Comparison of ENCODE assay signal across 8 cellular contexts in the genomic region with DNA sequence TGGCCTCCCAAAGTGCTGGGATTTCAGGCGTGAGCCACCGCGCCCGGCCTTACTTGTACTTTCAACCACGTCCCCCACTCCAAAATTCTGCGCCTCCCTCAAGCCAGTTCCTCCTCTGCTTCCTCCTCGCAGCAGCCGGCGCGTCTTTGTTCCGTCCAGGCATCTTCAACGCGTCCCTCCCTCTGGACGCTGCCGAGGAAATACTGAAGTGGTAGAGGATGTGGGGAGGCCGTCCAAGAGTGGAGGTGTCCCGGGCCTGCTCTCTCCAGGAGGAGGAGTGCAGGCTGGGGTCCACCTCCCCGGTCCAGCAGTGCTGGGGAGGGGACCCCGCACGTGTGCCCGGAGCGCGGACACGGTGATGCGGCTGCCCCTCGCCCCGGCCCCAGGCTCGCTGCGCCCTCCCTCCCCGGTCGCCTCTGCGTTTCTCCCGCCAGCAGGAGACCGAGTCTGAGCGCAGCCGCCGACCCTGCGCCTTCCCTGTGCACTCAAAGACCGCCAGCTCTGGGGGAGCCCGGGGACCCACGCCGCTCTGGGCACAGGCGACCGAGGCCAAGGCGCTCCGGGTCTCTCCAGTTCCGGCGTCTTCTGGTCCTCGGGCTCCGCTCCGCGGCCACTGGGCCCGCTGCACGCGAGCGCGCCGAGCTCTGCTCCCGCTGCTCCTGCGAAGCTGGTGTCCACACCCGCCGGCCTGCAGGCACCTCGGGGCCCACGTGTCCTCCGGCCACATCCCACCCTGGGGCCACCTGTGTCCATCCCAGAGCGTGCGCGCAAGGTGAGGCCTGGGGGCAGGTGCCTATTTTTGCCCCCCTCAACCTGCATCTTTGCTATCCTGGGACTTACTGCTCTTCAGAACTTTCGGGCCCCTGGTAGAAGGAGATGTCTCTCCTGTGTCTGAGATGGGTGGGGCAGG. TPM values are rescaled to one million over a fixed set of nuclear protein-coding genes. Genes with fewer than 3 reads are reported as not detected.
DNase-seq lines count a peak whose midpoint lies in the region; ATAC-seq and TF ChIP-seq lines count a peak whose summit lies in the region.

No MANE protein-coding gene starts in this region.

- no peaks in the 10 kb centered on the region for H3K36me3 Mint-ChIP-seq in CD8-positive, alpha-beta T cell

- intact Hi-C loops in CD8-positive, alpha-beta T cell (cut with DNase I, micrococcal nuclease) = loop anchor here in 1 of 2 experiments (1.0 kb wide), 1 partner anchor 91 kb away; no protein-coding TSS in a partner anchor

- peak; percentile 88 for ATAC-seq in CD8-positive, alpha-beta T cell
- ATAC-seq in HG02884 (IDR thresholded peaks at IDR 0.05; ENCODE audit: unreplicated experiment) (no peak), GM21717 (IDR thresholded peaks at IDR 0.05; ENCODE audit: unreplicated experiment) (no peak)

- TF ChIP-seq CTCF in CD8-positive, alpha-beta T cell (IDR thresholded peaks at IDR 0.05) = peak; percentile 57
- TF ChIP-seq CTCF in brain microvascular endothelial cell (IDR thresholded peaks at IDR 0.05; ENCODE audit: low read depth, low read length, missing control alignments) = peak; percentile 59

- H3K27me3 ChIP-seq in CD8-positive, alpha-beta T cell (ENCODE audit: insufficient read depth, low read length) = peaks cover 10% of the 10 kb centered on the region
- peaks cover 45% of the 10 kb centered on the region for H3K27me3 ChIP-seq in brain microvascular endothelial cell (replicated peaks)

- H3K27ac ChIP-seq in CD8-positive, alpha-beta T cell (ENCODE audit: low read depth, low read length) = no peak overlapping the region
- no peak overlapping the region for H3K27ac ChIP-seq in brain microvascular endothelial cell

- H3K4me3 ChIP-seq in CD8-positive, alpha-beta T cell (ENCODE audit: low read depth, low read length) = peak overlapping the region; percentile 35
- H3K4me3 ChIP-seq in brain microvascular endothelial cell (ENCODE audit: low read depth, low read length) = peak overlapping the region; percentile 31

- peaks cover 3% of the 10 kb centered on the region for H3K4me1 ChIP-seq in CD8-positive, alpha-beta T cell (ENCODE audit: insufficient read depth, low read length)

- peak; percentile 50 for TF ChIP-seq RAD21 in Ishikawa (IDR thresholded peaks at IDR 0.05; ENCODE audit: low read depth)

- DNase-seq in CD8-positive, alpha-beta T cell = peak in 6 of 7 experiments; percentile 16 to 71 (median 43)
- DNase-seq in T-helper 2 cell = peak in 3 of 5 experiments; percentile 30 to 33 (median 33)
- peak; percentile 19 for DNase-seq in brain microvascular endothelial cell
- DNase-seq in inferior parietal cortex (ENCODE audit: extremely low spot score) = peak; percentile 23
- DNase-seq in stimulated activated CD4-positive, alpha-beta T cell treated with anti-CD3 and anti-CD28 coated beads, Interleukin-12 subunit alpha, Interleukin-12 subunit beta, amount 100 ng/mL, for 48 hours (ENCODE audit: low read depth in 2 of 3, low spot score in 1 of 3) = peak; percentile 21 to 65 (median 35)

- no peaks in the 10 kb centered on the region for H3K9me3 Mint-ChIP-seq in CD8-positive, alpha-beta T cell

- no peak overlapping the region for H3K27ac Mint-ChIP-seq in CD8-positive, alpha-beta T cell

- in situ Hi-C loops in brain microvascular endothelial cell (cut with HindIII; ENCODE audit: low pct_ligation_motif_present, low sequenced_read_pairs) = no loop called here

- no peaks in the 10 kb centered on the region for H3K9me3 ChIP-seq in CD8-positive, alpha-beta T cell (ENCODE audit: low read length)

- no peak for TF ChIP-seq EP300 in Ishikawa (IDR thresholded peaks at IDR 0.05; ENCODE audit: borderline replicate concordance)

- peaks cover 59% of the 10 kb centered on the region for H3K27me3 Mint-ChIP-seq in CD8-positive, alpha-beta T cell (ENCODE audit: low read depth)

- POLR2A ChIA-PET in CD8-positive, alpha-beta T cell (lab: Charles Lee) = no interaction called here

- H3K36me3 ChIP-seq in CD8-positive, alpha-beta T cell (ENCODE audit: insufficient read depth, low read length) = no peaks in the 10 kb centered on the region
- H3K36me3 ChIP-seq in brain microvascular endothelial cell (replicated peaks) = no peaks in the 10 kb centered on the region

- peaks cover 12% of the 10 kb centered on the region for H3K4me1 Mint-ChIP-seq in CD8-positive, alpha-beta T cell (ENCODE audit: low read depth)

- H3K4me3 Mint-ChIP-seq in CD8-positive, alpha-beta T cell = peak overlapping the region; percentile 67

- CTCF ChIA-PET in CD8-positive, alpha-beta T cell (lab: Charles Lee) = interaction anchor here (1.0 to 2.1 kb wide), 5 partner anchors 17 to 128 kb away, joined by 3 to 15 read pairs (median 3); no protein-coding TSS in a partner anchor

TF ChIP-seq in Ishikawa, 13 proteins besides CTCF, POLR2A, EP300 and RAD21:
- no peak for TF ChIP-seq FOXM1 (IDR thresholded peaks at IDR 0.05; ENCODE audit: borderline replicate concordance, low read depth)
- no peak for TF ChIP-seq ZBTB7A (IDR thresholded peaks at IDR 0.05; ENCODE audit: low read depth)
- no peak for TF ChIP-seq CREB1 (IDR thresholded peaks at IDR 0.05; ENCODE audit: low read depth)

RNA-seq across cellular contexts. Expression of a gene that starts 31.7 kb away (rescaled TPM):
- total RNA-seq in CD8-positive, alpha-beta T cell = 10 to 100 TPM; 50.8 to 56.1 TPM

RNA-seq across cellular contexts. Expression of a gene that starts 41.5 kb away (rescaled TPM):
- 10 to 100 TPM; 67.5 to 69.7 TPM for total RNA-seq in CD8-positive, alpha-beta T cell

RNA-seq across cellular contexts. Expression of a gene that starts 41.6 kb away (rescaled TPM):
- 1 to 10 TPM in 1 of 2 experiments, under 1 TPM in 1; 0.43 to 1.5 TPM for total RNA-seq in CD8-positive, alpha-beta T cell

RNA-seq across cellular contexts. Expression of a gene that starts 51.2 kb away (rescaled TPM):
- total RNA-seq in CD8-positive, alpha-beta T cell = 10 to 100 TPM; 17.6 to 19.8 TPM

RNA-seq across cellular contexts. Expression of a gene that starts 56.8 kb away (rescaled TPM):
- total RNA-seq in CD8-positive, alpha-beta T cell = 10 to 100 TPM; 37.0 to 39.1 TPM
